Comparison of ENCODE assay signal across 30 cellular contexts in genomic region chr5:138083702-138084101, GRCh38. TPM values are rescaled to one million over a fixed set of nuclear protein-coding genes. Genes with fewer than 3 reads are reported as not detected.
DNase-seq lines count a peak whose midpoint lies in the region; ATAC-seq, FAIRE-seq and TF ChIP-seq lines count a peak whose summit lies in the region.
"Had no signal": no experiment of that assay in that cellular context is flagged by ENCODE, and none has a peak within 500 bp of the region (broad histone marks: within the 10 kb centered on the region; RNA-seq: fewer than 3 reads in every experiment).

Gene WNT8A (plus strand): TSS chr5:138084033. CDS start chr5:138084128, 95 bp downstream.

- H2BK5ac ChIP-seq in H1 (ENCODE audit: low read depth, low read length) = no peak within 1 kb of the TSS
- H2BK5ac ChIP-seq in trophoblast cell (ENCODE audit: low read depth, low read length, poor library complexity) = no peak within 1 kb of the TSS

- H2BK120ac ChIP-seq in H1 (replicated peaks; ENCODE audit: low read depth, low read length) (no peak within 1 kb of the TSS), trophoblast cell (ENCODE audit: insufficient read depth, low read length, poor library complexity) (no peak within 1 kb of the TSS)

- no peak within 1 kb of the TSS; a peak in 2 of 4 replicates for H3K4me2 ChIP-seq in H1 (ENCODE audit: insufficient read depth in 1 of 2, low read depth in 2 of 2, low read length in 2 of 2)
- no peak within 1 kb of the TSS for H3K4me2 ChIP-seq in trophoblast cell (ENCODE audit: low read length)
- H3K4me2 ChIP-seq: BLaER1 had no signal

- H3K14ac ChIP-seq in H1 (ENCODE audit: insufficient read length) (no peak within 1 kb of the TSS), trophoblast cell (ENCODE audit: low read length) (no peak within 1 kb of the TSS)

- no peak for TF ChIP-seq EP300 in H1 (IDR thresholded peaks at IDR 0.05; ENCODE audit: borderline replicate concordance in 1 of 2, low read depth in 2 of 2, low read length in 2 of 2)
- no peak for TF ChIP-seq EP300 in suprapubic skin (IDR thresholded peaks at IDR 0.05)

- H3K9ac ChIP-seq in H1 (replicated peaks in 1 of 4; ENCODE audit: extremely low read depth in 1 of 4, low read depth in 3 of 4, low read length in 3 of 4) = no peak within 1 kb of the TSS
- H3K9ac ChIP-seq in trophoblast cell (ENCODE audit: low read length) = peak within 1 kb of the TSS; percentile 53
- H3K9ac ChIP-seq: BLaER1 had no signal

- H3K4ac ChIP-seq in H1 (replicated peaks; ENCODE audit: insufficient read length, low read depth, low read length) = no peak within 1 kb of the TSS
- H3K4ac ChIP-seq in trophoblast cell (ENCODE audit: low read depth, low read length) = no peak within 1 kb of the TSS

- no peak for ATAC-seq in memory B cell (ENCODE audit: low read depth)
- no peak for ATAC-seq in GM18517 (IDR thresholded peaks at IDR 0.05; ENCODE audit: unreplicated experiment)
- ATAC-seq: PC-3 had no signal

- peaks cover 0 to 2% of the 10 kb centered on the region in 2 experiments for H4K20me1 ChIP-seq in H1 (replicated peaks in 1 of 2; ENCODE audit: control insufficient read depth in 1 of 2, insufficient read depth in 2 of 2, low read length in 2 of 2)
- H4K20me1 ChIP-seq: BLaER1 had no signal

- H3K79me1 ChIP-seq in H1 (ENCODE audit: low read depth, low read length) = no peaks in the 10 kb centered on the region
- H3K79me1 ChIP-seq in trophoblast cell (ENCODE audit: low read length) = no peaks in the 10 kb centered on the region

- no peak within 1 kb of the TSS for H3K27ac ChIP-seq in H1 (ENCODE audit: low read depth, low read length)
- H3K27ac ChIP-seq in trophoblast cell (ENCODE audit: low read depth, low read length) = no peak within 1 kb of the TSS
- no peak within 1 kb of the TSS for H3K27ac ChIP-seq in suprapubic skin
- H3K27ac ChIP-seq: BLaER1, SJSA1 had no signal

- peak within 1 kb of the TSS; percentile 68; the same call in 1 of the 2 replicates for H3K18ac ChIP-seq in H1 (ENCODE audit: extremely low read depth, low read length)
- H3K18ac ChIP-seq in trophoblast cell (ENCODE audit: low read length) = no peak within 1 kb of the TSS

- H2BK20ac ChIP-seq in H1 (ENCODE audit: low read length) = no peak within 1 kb of the TSS

- TF ChIP-seq POLR2A in H1 (IDR thresholded peaks at IDR 0.05; ENCODE audit: control extremely low read depth in 1 of 2, low read depth in 2 of 2, low read length in 2 of 2) (no peak), suprapubic skin (IDR thresholded peaks at IDR 0.05) (no peak)

- no peaks in the 10 kb centered on the region for H3K9me3 Mint-ChIP-seq in memory B cell
- H3K9me3 Mint-ChIP-seq: CD4-positive, CD25-positive, alpha-beta regulatory T cell; H9; HFFc6 had no signal

- H3K23ac ChIP-seq in H1 (ENCODE audit: insufficient read length) (no peak within 1 kb of the TSS), trophoblast cell (ENCODE audit: low read length) (no peak within 1 kb of the TSS)

- no peak within 1 kb of the TSS for H3K56ac ChIP-seq in H1 (replicated peaks; ENCODE audit: insufficient read length, low read depth, low read length)

- 57% methylated on average over 3 of the region's 5 CpGs; no CpG with 5 or more reads in 1 of the 2 experiments for WGBS in H1 (ENCODE audit: extremely low coverage in 1 of 2, insufficient coverage in 1 of 2, insufficient read length in 1 of 2, insufficient replicate concordance in 2 of 2, low coverage in 1 of 2, low lambda C conversion rate in 2 of 2, missing lambda C conversion rate in 1 of 2), 2 experiments
- no CpG with 5 or more reads among the region's 5 CpGs for WGBS in trophoblast cell (ENCODE audit: extremely low coverage, insufficient coverage, insufficient read length)
- 63% methylated on average over 5 of the region's 5 CpGs for WGBS in suprapubic skin

- POLR2A ChIA-PET in H1 (lab: Charles Lee; ENCODE audit: partially characterized antibody) = no interaction called here

- no peak for FAIRE-seq in H1 (lab: Jason Lieb, UNC)
- FAIRE-seq: A204.1, HTR-8/SVneo had no signal

- H4K5ac ChIP-seq in H1 (ENCODE audit: insufficient read length, low read depth, low read length) = no peak within 1 kb of the TSS

- H3K27me3 Mint-ChIP-seq in memory B cell = peaks cover 3% of the 10 kb centered on the region

- H2AK5ac ChIP-seq in H1 (ENCODE audit: low read depth, low read length) = no peak within 1 kb of the TSS
- H2AK5ac ChIP-seq in trophoblast cell (ENCODE audit: low read length) = no peak within 1 kb of the TSS

- H4K91ac ChIP-seq in H1 (replicated peaks; ENCODE audit: insufficient read length, low read length) (no peak within 1 kb of the TSS), trophoblast cell (ENCODE audit: low read depth, low read length) (no peak within 1 kb of the TSS)

- no peak within 1 kb of the TSS for H3K4me3 ChIP-seq in H7 (ENCODE audit: insufficient read depth, low read depth, low read length)
- no peak within 1 kb of the TSS for H3K4me3 ChIP-seq in H1 (ENCODE audit: extremely low read depth in 1 of 4, insufficient read depth in 2 of 4, low read depth in 3 of 4, low read length in 4 of 4)
- H3K4me3 ChIP-seq in trophoblast cell (ENCODE audit: low read depth, low read length) = no peak within 1 kb of the TSS
- H3K4me3 ChIP-seq in suprapubic skin = no peak within 1 kb of the TSS
- H3K4me3 ChIP-seq: BLaER1, SJSA1 had no signal

- no peak for TF ChIP-seq CTCF in H1 (IDR thresholded peaks at IDR 0.05; ENCODE audit: control extremely low read depth in 1 of 3, insufficient read depth in 1 of 3, low read depth in 1 of 3, low read length in 3 of 3)
- no peak for TF ChIP-seq CTCF in suprapubic skin (IDR thresholded peaks at IDR 0.05)

- no peak within 1 kb of the TSS for H4K8ac ChIP-seq in H1 (ENCODE audit: extremely low read depth, insufficient read depth, low read length)
- H4K8ac ChIP-seq in trophoblast cell (ENCODE audit: low read depth, low read length) = no peak within 1 kb of the TSS

- no peak for TF ChIP-seq RAD21 in H1 (IDR thresholded peaks at IDR 0.05 in 1 of 2, conservative IDR thresholded peaks at IDR 0.05 in 1 of 2; ENCODE audit: low read depth in 2 of 2, low read length in 2 of 2)

- H3K27me3 ChIP-seq in H7 (ENCODE audit: control insufficient read depth, insufficient read depth, low read length) = peaks cover 6% of the 10 kb centered on the region; the same call in 1 of the 2 replicates
- peaks cover 0 to 6% (median 3%) of the 10 kb centered on the region in 4 experiments; a peak in 5 of 7 replicates for H3K27me3 ChIP-seq in H1 (replicated peaks in 1 of 4; ENCODE audit: control insufficient read depth in 3 of 4, extremely low read depth in 1 of 4, insufficient read depth in 3 of 4, low read length in 3 of 4)
- no peaks in the 10 kb centered on the region for H3K27me3 ChIP-seq in trophoblast cell (ENCODE audit: insufficient read depth, low read length)
- H3K27me3 ChIP-seq in suprapubic skin = no peaks in the 10 kb centered on the region
- H3K27me3 ChIP-seq: BLaER1 had no signal

- H3K9me3 ChIP-seq in H1 (ENCODE audit: insufficient read depth in 2 of 2, low read depth in 1 of 2, low read length in 1 of 2) (no peaks in the 10 kb centered on the region), trophoblast cell (ENCODE audit: insufficient read depth, low read depth, low read length) (no peaks in the 10 kb centered on the region), suprapubic skin (no peaks in the 10 kb centered on the region)
- H3K9me3 ChIP-seq: BLaER1, SJSA1 had no signal

- H4K12ac ChIP-seq in trophoblast cell (ENCODE audit: low read depth, low read length) = no peak within 1 kb of the TSS

- H3K36me3 ChIP-seq in H7 (replicated peaks; ENCODE audit: control insufficient read depth, insufficient read depth, low read length) (no peaks in the 10 kb centered on the region), H1 (ENCODE audit: control insufficient read depth in 2 of 4, insufficient read depth in 4 of 4, low read length in 3 of 4) (no peaks in the 10 kb centered on the region), trophoblast cell (ENCODE audit: control insufficient read depth in 1 of 2, insufficient read depth in 2 of 2, low read length in 2 of 2) (no peaks in the 10 kb centered on the region), suprapubic skin (no peaks in the 10 kb centered on the region)
- H3K36me3 ChIP-seq: BLaER1, SJSA1 had no signal

- H3K79me2 ChIP-seq in H1 (ENCODE audit: control insufficient read depth in 1 of 2, insufficient read depth in 2 of 2, low read length in 2 of 2) (no peaks in the 10 kb centered on the region), trophoblast cell (ENCODE audit: control insufficient read depth, insufficient read depth, low read length, poor library complexity) (no peaks in the 10 kb centered on the region)

- H3K36me3 Mint-ChIP-seq in memory B cell = no peaks in the 10 kb centered on the region
- H3K36me3 Mint-ChIP-seq: CD4-positive, CD25-positive, alpha-beta regulatory T cell had no signal

- CTCF ChIA-PET in H1 (lab: Charles Lee; ENCODE audit: partially characterized antibody) = interaction anchor here (1.1 to 15.7 kb wide), 10 partner anchors 7 to 57 kb away, joined by 3 to 288 read pairs (median 21); no protein-coding TSS in a partner anchor

- peak within 1 kb of the TSS; percentile 47 for H3K27ac Mint-ChIP-seq in memory B cell
- H3K27ac Mint-ChIP-seq: HFFc6 had no signal

- H3K23me2 ChIP-seq in H1 (ENCODE audit: low read depth, low read length) = peaks cover 4% of the 10 kb centered on the region; the same call in 1 of the 2 replicates

- no peak within 1 kb of the TSS for H2BK15ac ChIP-seq in H1 (ENCODE audit: low read length)

- no peak within 1 kb of the TSS for H3K4me3 Mint-ChIP-seq in memory B cell
- H3K4me3 Mint-ChIP-seq: CD4-positive, CD25-positive, alpha-beta regulatory T cell; HFFc6 had no signal

- peak within 1 kb of the TSS; percentile 88 for H2AFZ ChIP-seq in H1 (ENCODE audit: low read length)
- no peak within 1 kb of the TSS for H2AFZ ChIP-seq in trophoblast cell (ENCODE audit: insufficient read depth, low read length, poor library complexity)

- peaks cover 6% of the 10 kb centered on the region for H3K4me1 Mint-ChIP-seq in memory B cell

- H3K4me1 ChIP-seq in H1 (replicated peaks in 1 of 4; ENCODE audit: control insufficient read depth in 3 of 4, insufficient read depth in 4 of 4, low read length in 3 of 4) (peaks cover 0 to 7% (median 2%) of the 10 kb centered on the region in 4 experiments; a peak in 4 of 7 replicates), trophoblast cell (ENCODE audit: control insufficient read depth in 1 of 2, insufficient read depth in 2 of 2, low read length in 2 of 2) (no peaks in the 10 kb centered on the region), suprapubic skin (no peaks in the 10 kb centered on the region)
- H3K4me1 ChIP-seq: SJSA1 had no signal

- H2BK12ac ChIP-seq in H1 (ENCODE audit: low read depth, low read length) = no peak within 1 kb of the TSS; the same call in 1 of the 2 replicates
- H2BK12ac ChIP-seq in trophoblast cell (ENCODE audit: low read length) = no peak within 1 kb of the TSS

- peak; percentile 64 for DNase-seq in H7
- no peak for DNase-seq in H1 (ENCODE audit: low read depth in 1 of 2, low spot score in 2 of 2)
- DNase-seq in memory B cell (ENCODE audit: low spot score in 2 of 2) = no peak
- no peak for DNase-seq in trophoblast cell
- no peak for DNase-seq in suprapubic skin (ENCODE audit: low spot score in 2 of 2)
- DNase-seq in activated naive CD4-positive, alpha-beta T cell treated with Interleukin-2 at 50 U/mL for 16 hours = no peak
- no peak for DNase-seq in RPMI8226
- DNase-seq: CD4-positive, CD25-positive, alpha-beta regulatory T cell; DMS153; H9; HFFc6; KBM-7; MV-4-11; NCI-H1105; NCI-H1436 treated with DMSO at 0.1 percent for 48 hours; NCI-H187 treated with DMSO at 0.1 percent for 48 hours; NCI-H2107; NCI-H524; NCI-H774; PC-3; Right ventricle myocardium superior had no signal

RNA-seq across cellular contexts. Expression of gene WNT8A, which starts in this region (rescaled TPM):
- 7.5 and 13.2 TPM in 2 replicates for total RNA-seq in H7 (2014; rRNA removed; shearing (Covaris generic))
- 0.27 TPM in 1 of 2 replicates, not detected in the other for total RNA-seq in H1 (2021; fragmentation: NEBNext Ultra II Directional; extraction: Animal tissue kit (Norgen Biotek cat#: 25700))
- polyA plus RNA-seq in H1 (2011; rRNA removed) = 0.06 TPM in 1 of 2 replicates, not detected in the other
- polyA plus RNA-seq in H1 (2011; cell fraction: cytosol; rRNA removed) = 0.06 TPM
- 0.10 TPM for polyA plus RNA-seq in H1 (2011; cell fraction: nucleus; rRNA removed)
- 0.20 to 0.76 TPM (median 0.37 TPM) in 4 replicates for polyA plus RNA-seq in H1 (2012, experiment 1 of 2)
- not detected for polyA plus RNA-seq in H1 (2012, experiment 2 of 2)
- polyA plus RNA-seq in H1 (2013, experiment 1 of 2) = 0.08 TPM
- not detected for polyA plus RNA-seq in H1 (2013, experiment 2 of 2)
- polyA minus RNA-seq in H1 (2011; rRNA and poly(A)+ RNA removed) = 0.46 TPM in 1 of 2 replicates, not detected in the other
- not detected for polyA minus RNA-seq in H1 (2011; cell fraction: cytosol; rRNA and poly(A)+ RNA removed)
- not detected for polyA minus RNA-seq in H1 (2011; cell fraction: nucleus; rRNA and poly(A)+ RNA removed)
- polyA plus RNA-seq in trophoblast cell (2013) = not detected in 2 replicates
- total RNA-seq in suprapubic skin = not detected
- total RNA-seq: CD4-positive, CD25-positive, alpha-beta regulatory T cell; G401; HFFc6; LHCN-M2; MCF 10A; PC-3; Right ventricle myocardium superior; SJSA1 had no signal
- polyA plus RNA-seq: AG04450; CD4-positive, CD25-positive, alpha-beta regulatory T cell had no signal
